ENCODE assay signal across 12 cellular contexts in the genomic region with DNA sequence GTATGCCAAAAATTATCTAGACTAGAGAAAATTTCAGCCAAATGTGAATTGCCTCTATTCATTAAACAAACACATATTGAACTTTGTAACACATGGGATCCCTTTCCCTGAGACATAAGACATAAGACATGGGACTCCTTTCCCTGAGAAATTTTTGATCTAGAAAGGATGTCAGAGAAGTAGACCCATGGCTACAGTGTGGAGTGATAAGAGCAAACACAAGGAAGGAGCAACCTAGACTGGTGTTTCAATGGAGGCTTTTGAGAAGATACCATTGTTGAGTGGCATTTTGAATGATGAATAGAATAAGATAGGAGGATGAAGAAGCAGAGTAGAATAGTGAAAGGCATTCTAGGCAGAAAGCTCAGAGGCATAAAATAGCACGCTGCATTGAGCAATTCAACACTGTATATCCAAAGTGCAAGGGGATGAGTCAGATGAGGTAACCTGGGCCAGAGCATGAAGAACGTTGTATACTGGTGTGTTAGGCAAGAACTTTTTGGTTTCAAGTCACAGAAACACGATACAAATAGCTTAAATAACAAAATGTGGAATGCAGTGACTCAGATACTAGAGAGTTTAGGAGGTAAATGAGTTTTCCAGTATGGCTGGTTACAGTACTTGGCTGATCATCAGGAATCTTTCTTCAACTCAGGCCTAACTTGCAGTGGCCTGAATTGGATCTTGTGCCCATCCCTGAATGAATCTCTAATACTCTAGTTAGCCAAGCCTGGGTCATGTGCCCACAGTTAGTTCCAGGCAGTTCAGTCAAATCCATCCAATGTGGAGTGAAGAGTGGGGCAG.
A peak's percentile ranks its signal among the peaks of the same experiment; 100 is the strongest.
DNase-seq lines count a peak whose midpoint lies in the region; ATAC-seq and TF ChIP-seq lines count a peak whose summit lies in the region.
"Had no signal": no experiment of that assay in that cellular context is flagged by ENCODE, and none has a peak within 500 bp of the region (broad histone marks: within the 10 kb centered on the region; RNA-seq: fewer than 3 reads in every experiment).

No MANE protein-coding gene starts in this region.

- H3K9me3 Mint-ChIP-seq in CD8-positive, alpha-beta memory T cell, result peaks cover 0 to 5% (median 1%) of the 10 kb centered on the region in 5 donors
- peaks cover 21% of the 10 kb centered on the region for H3K9me3 Mint-ChIP-seq in activated T-helper 1 cell treated with anti-CD3 and anti-CD28 coated beads, Interleukin-12 subunit alpha, Interleukin-12 subunit beta, Interleukin-2, Interleukin-4 antibody, amounts not matched to agents 30 ng/mL and 10 ng/mL and 1 ng/mL, durations not matched to agents 14 hours and 24 hours and 36 hours

- intact Hi-C loops in activated T-helper 1 cell treated with anti-CD3 and anti-CD28 coated beads, Interleukin-12 subunit alpha, Interleukin-12 subunit beta, Interleukin-2, Interleukin-4 antibody, amounts not matched to agents 30 ng/mL and 10 ng/mL and 1 ng/mL, durations not matched to agents 14 hours and 24 hours and 36 hours (cut with micrococcal nuclease), result no loop called here

- POLR2A ChIA-PET in CD8-positive, alpha-beta memory T cell (lab: Charles Lee), result no interaction called here

- H3K27me3 ChIP-seq in muscle layer of duodenum (ENCODE audit: low read depth, low read length), result no peaks in the 10 kb centered on the region
- H3K27me3 ChIP-seq in CD8-positive, alpha-beta memory T cell (ENCODE audit: insufficient read depth, low read length, poor library complexity, severe bottlenecking), result no peaks in the 10 kb centered on the region

- H3K4me3 ChIP-seq in choroid plexus epithelial cell (ENCODE audit: low read depth, low read length), result no peak overlapping the region
- no peak overlapping the region for H3K4me3 ChIP-seq in muscle layer of duodenum (ENCODE audit: low read depth in 1 of 2, low read length in 2 of 2)
- H3K4me3 ChIP-seq in CD8-positive, alpha-beta memory T cell (ENCODE audit: low read length), result no peak overlapping the region

- TF ChIP-seq CTCF in choroid plexus epithelial cell (conservative IDR thresholded peaks at IDR 0.05; ENCODE audit: low read depth, low read length), result no peak

- no peaks in the 10 kb centered on the region for H3K36me3 ChIP-seq in muscle layer of duodenum (ENCODE audit: control insufficient read depth in 1 of 2, insufficient read depth in 2 of 2, low read length in 2 of 2)
- H3K36me3 ChIP-seq in CD8-positive, alpha-beta memory T cell (ENCODE audit: insufficient read depth, low read length), result no peaks in the 10 kb centered on the region

- H3K27ac Mint-ChIP-seq in CD8-positive, alpha-beta memory T cell, result no peak overlapping the region
- no peak overlapping the region for H3K27ac Mint-ChIP-seq in activated T-helper 1 cell treated with anti-CD3 and anti-CD28 coated beads, Interleukin-12 subunit alpha, Interleukin-12 subunit beta, Interleukin-2, Interleukin-4 antibody, amounts not matched to agents 30 ng/mL and 10 ng/mL and 1 ng/mL, durations not matched to agents 14 hours and 24 hours and 36 hours

- H3K4me3 Mint-ChIP-seq in CD8-positive, alpha-beta memory T cell, result no peak overlapping the region
- H3K4me3 Mint-ChIP-seq in activated T-helper 1 cell treated with anti-CD3 and anti-CD28 coated beads, Interleukin-12 subunit alpha, Interleukin-12 subunit beta, Interleukin-2, Interleukin-4 antibody, amounts not matched to agents 30 ng/mL and 10 ng/mL and 1 ng/mL, durations not matched to agents 14 hours and 24 hours and 36 hours, result no peak overlapping the region

- CTCF ChIA-PET in CD8-positive, alpha-beta memory T cell (lab: Charles Lee), result no interaction called here

- ATAC-seq in HG02973 (IDR thresholded peaks at IDR 0.05; ENCODE audit: unreplicated experiment), result no peak
- no peak for ATAC-seq in HG03097 (IDR thresholded peaks at IDR 0.05; ENCODE audit: low FRiP score, unreplicated experiment)

- peaks cover 0 to 1% of the 10 kb centered on the region in 2 donors for H3K27me3 Mint-ChIP-seq in CD8-positive, alpha-beta memory T cell
- peaks cover 4% of the 10 kb centered on the region for H3K27me3 Mint-ChIP-seq in activated T-helper 1 cell treated with anti-CD3 and anti-CD28 coated beads, Interleukin-12 subunit alpha, Interleukin-12 subunit beta, Interleukin-2, Interleukin-4 antibody, amounts not matched to agents 30 ng/mL and 10 ng/mL and 1 ng/mL, durations not matched to agents 14 hours and 24 hours and 36 hours (ENCODE audit: insufficient read depth)

- DNase-seq in AG08395 (ENCODE audit: low spot score), result peak; percentile 94
- DNase-seq in MV-4-11 (lab: John Stamatoyannopoulos, UW), result peak; percentile 75
- peak; percentile 99 for DNase-seq in choroid plexus epithelial cell (ENCODE audit: low read depth)
- DNase-seq in CD8-positive, alpha-beta memory T cell, result no peak
- no peak for DNase-seq in activated T-helper 1 cell treated with anti-CD3 and anti-CD28 coated beads, Interleukin-12 subunit alpha, Interleukin-12 subunit beta, Interleukin-2, Interleukin-4 antibody, amounts not matched to agents 30 ng/mL and 10 ng/mL and 1 ng/mL, durations not matched to agents 14 hours and 24 hours and 36 hours (ENCODE audit: low spot score)
- DNase-seq: Caco-2; kidney; NCI-H526; stimulated activated CD4-positive, alpha-beta T cell treated with anti-CD3 and anti-CD28 coated beads, Interleukin-4, amount 100 ng/mL, for 1 hour had no signal

- H3K27ac ChIP-seq in muscle layer of duodenum (ENCODE audit: low read length), result peak overlapping the region; percentile 18
- no peak overlapping the region for H3K27ac ChIP-seq in CD8-positive, alpha-beta memory T cell (ENCODE audit: low read depth, low read length)

- no peaks in the 10 kb centered on the region for H3K9me3 ChIP-seq in muscle layer of duodenum (ENCODE audit: control insufficient read depth in 1 of 2, low read length in 2 of 2)
- no peaks in the 10 kb centered on the region for H3K9me3 ChIP-seq in CD8-positive, alpha-beta memory T cell (ENCODE audit: low read length)
- H3K9me3 ChIP-seq: Caco-2 had no signal

- peaks cover 4 to 6% (median 5%) of the 10 kb centered on the region in 3 donors for H3K4me1 Mint-ChIP-seq in CD8-positive, alpha-beta memory T cell
- H3K4me1 Mint-ChIP-seq in activated T-helper 1 cell treated with anti-CD3 and anti-CD28 coated beads, Interleukin-12 subunit alpha, Interleukin-12 subunit beta, Interleukin-2, Interleukin-4 antibody, amounts not matched to agents 30 ng/mL and 10 ng/mL and 1 ng/mL, durations not matched to agents 14 hours and 24 hours and 36 hours (ENCODE audit: low read depth), result peaks cover 7% of the 10 kb centered on the region

- no peaks in the 10 kb centered on the region for H3K4me1 ChIP-seq in muscle layer of duodenum (ENCODE audit: control insufficient read depth in 1 of 2, insufficient read depth in 2 of 2, low read length in 2 of 2)
- H3K4me1 ChIP-seq in CD8-positive, alpha-beta memory T cell (ENCODE audit: insufficient read depth, low read length), result no peaks in the 10 kb centered on the region
- H3K4me1 ChIP-seq: Caco-2 had no signal

- H3K36me3 Mint-ChIP-seq in CD8-positive, alpha-beta memory T cell, result peaks cover 0 to 6% (median 0%) of the 10 kb centered on the region in 3 donors
- peaks cover 7% of the 10 kb centered on the region for H3K36me3 Mint-ChIP-seq in activated T-helper 1 cell treated with anti-CD3 and anti-CD28 coated beads, Interleukin-12 subunit alpha, Interleukin-12 subunit beta, Interleukin-2, Interleukin-4 antibody, amounts not matched to agents 30 ng/mL and 10 ng/mL and 1 ng/mL, durations not matched to agents 14 hours and 24 hours and 36 hours (ENCODE audit: low read depth)

Comparison
In these comparisons a context has a peak if more than half of its experiments do, and no peak if none do; other contexts are left out.
1. DNase-seq: peak in AG08395 (single experiment), MV-4-11 (single experiment) and choroid plexus epithelial cell (single experiment); none in CD8-positive, alpha-beta memory T cell (0 of 5) and activated T-helper 1 cell treated with anti-CD3 and anti-CD28 coated beads, Interleukin-12 subunit alpha, Interleukin-12 subunit beta, Interleukin-2, Interleukin-4 antibody, amounts not matched to agents 30 ng/mL and 10 ng/mL and 1 ng/mL, durations not matched to agents 14 hours and 24 hours and 36 hours (single experiment).